In genomic region chr16:788399-789126, GRCh38 we compare ENCODE assay signal across 7 cellular contexts. TPM values are rescaled to one million over a fixed set of nuclear protein-coding genes. Genes with fewer than 3 reads are reported as not detected.
DNase-seq lines count a peak whose midpoint lies in the region; ATAC-seq and TF ChIP-seq lines count a peak whose summit lies in the region.

CHTF18 (plus strand) TSS chr16:788620; CDS start chr16:788685, 65 bp downstream.

- H3K4me3 Mint-ChIP-seq in brain: peak within 1 kb of the TSS; percentile 88 to 91 (median 88)

- peak within 1 kb of the TSS in 2 of 5 experiments; percentile 73 to 85 for H3K27ac Mint-ChIP-seq in brain

- intact Hi-C loops in sciatic nerve (cut with DNase I): no loop called here

- peaks cover 3% of the 10 kb centered on the region for H3K27me3 Mint-ChIP-seq in brain

- ATAC-seq in HG03064 (IDR thresholded peaks at IDR 0.05; ENCODE audit: low read depth, unreplicated experiment) (peak; percentile 66), sciatic nerve (peak; percentile 95)

- peaks cover 10% of the 10 kb centered on the region for H3K36me3 Mint-ChIP-seq in brain

- H3K9me3 Mint-ChIP-seq in brain: no peaks in the 10 kb centered on the region

- DNase-seq in NCI-H2107 (lab: John Stamatoyannopoulos, UW) (peak; percentile 91), UCSD-AML1 (lab: John Stamatoyannopoulos, UW; ENCODE audit: unreplicated experiment) (peak; percentile 94), iPS DF 19.7 (ENCODE audit: low read depth, low spot score) (peak; percentile 28), sciatic nerve (ENCODE audit: low spot score) (peak; percentile 95)

- H3K4me1 Mint-ChIP-seq in brain: no peaks in the 10 kb centered on the region

- peak; percentile 65 for TF ChIP-seq POLR2A in GM18526 (IDR thresholded peaks at IDR 0.05; ENCODE audit: extremely low read depth, insufficient read length)

- no peak for TF ChIP-seq CTCF in brain (conservative IDR thresholded peaks at IDR 0.05)

RNA-seq across cellular contexts. Expression of gene CHTF18, which starts in this region (rescaled TPM):
- polyA plus RNA-seq in brain (ENCODE audit: insufficient read depth, low read depth, low replicate concordance): 19.2 TPM
- 18.9 TPM for total RNA-seq in sciatic nerve

Comparison
In these comparisons a context has a peak if more than half of its experiments do, and no peak if none do; other contexts are left out.
1. Peak in every context shown above with its lines: DNase-seq and ATAC-seq.
2. DNase-seq: peak in every context shown above with its lines; median percentile 95 in sciatic nerve; 94 in UCSD-AML1; 91 in NCI-H2107; 28 in iPS DF 19.7.